1 cellular context compared by ENCODE assay signal in genomic region chr1:32242341-32242851, GRCh38.
TF ChIP-seq lines count a peak whose summit lies in the region.

No MANE protein-coding gene starts in this region.

TF ChIP-seq in HCT116, 20 proteins besides CTCF, POLR2A, EP300 and RAD21 (continued from another document):
- TF ChIP-seq REST (IDR thresholded peaks at IDR 0.05; ENCODE audit: low read depth) (no peak), JUND (IDR thresholded peaks at IDR 0.05) (no peak), ZBTB33 (IDR thresholded peaks at IDR 0.05; ENCODE audit: extremely low read depth, insufficient replicate concordance, low read length) (no peak), MAX (IDR thresholded peaks at IDR 0.05) (no peak)
TF ChIP-seq in HCT116: peak in this region for 1.
